ENCODE assay signal across 10 cellular contexts in the genomic region with DNA sequence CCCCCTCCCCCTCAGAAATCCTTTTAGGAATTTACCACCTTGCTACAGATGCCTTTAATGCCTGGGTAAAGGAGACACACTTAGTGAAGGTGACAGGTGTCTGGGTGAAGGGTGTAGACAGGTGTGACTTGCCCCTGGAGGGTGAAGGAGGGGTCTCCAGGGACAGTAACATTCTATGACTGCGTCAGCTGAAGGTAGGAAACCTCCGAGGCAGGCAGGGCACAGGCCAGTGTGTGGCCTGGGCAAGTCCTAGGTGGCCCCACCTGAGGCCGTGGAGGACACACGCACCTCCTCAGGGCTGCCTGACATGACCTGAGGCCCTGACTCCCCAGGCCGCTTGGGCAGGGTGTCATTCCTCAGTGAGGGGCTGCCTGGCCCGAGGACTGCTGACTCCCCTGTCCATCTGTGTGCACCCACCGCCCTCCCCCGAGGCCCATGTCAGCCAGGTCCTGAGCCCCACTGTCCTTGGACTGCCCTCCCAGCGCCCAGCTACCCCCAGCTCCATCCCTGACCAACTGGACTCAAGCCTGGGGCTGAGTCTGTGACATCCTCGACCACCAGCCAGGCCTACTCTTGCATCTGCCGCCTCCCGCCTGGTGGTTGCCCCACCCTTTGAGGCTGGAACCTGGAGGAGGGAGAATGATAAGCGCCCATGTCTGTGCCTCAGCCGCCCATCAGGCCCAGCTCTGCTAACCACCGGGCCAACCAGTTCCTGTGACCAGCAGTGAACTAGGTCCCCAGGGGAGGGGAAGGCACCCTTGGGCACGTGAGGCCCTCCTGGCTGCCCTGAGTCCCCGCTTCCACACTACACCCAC. TPM values are rescaled to one million over a fixed set of nuclear protein-coding genes. Genes with fewer than 3 reads are reported as not detected.
DNase-seq lines count a peak whose midpoint lies in the region; ATAC-seq and TF ChIP-seq lines count a peak whose summit lies in the region.
"Had no signal": no experiment of that assay in that cellular context is flagged by ENCODE, and none has a peak within 500 bp of the region (broad histone marks: within the 10 kb centered on the region; RNA-seq: fewer than 3 reads in every experiment).

No MANE protein-coding gene starts in this region.

- TF ChIP-seq CTCF in NB4 (IDR thresholded peaks at IDR 0.05; ENCODE audit: low read depth, low read length) (no peak), endodermal cell (conservative IDR thresholded peaks at IDR 0.05) (no peak), osteoblast (IDR thresholded peaks at IDR 0.05; ENCODE audit: extremely low read depth, low read depth, low read length) (no peak)

- no peak for TF ChIP-seq POLR2A in NB4 (IDR thresholded peaks at IDR 0.05; ENCODE audit: extremely low read depth, insufficient read length)

- ATAC-seq in HG03039 (IDR thresholded peaks at IDR 0.05; ENCODE audit: unreplicated experiment) (no peak), HG03135 (IDR thresholded peaks at IDR 0.05; ENCODE audit: unreplicated experiment) (no peak)

- no peaks in the 10 kb centered on the region for H3K9me3 Mint-ChIP-seq in CD8-positive, alpha-beta memory T cell
- H3K9me3 Mint-ChIP-seq in endodermal cell = no peaks in the 10 kb centered on the region

- H3K4me1 Mint-ChIP-seq in CD8-positive, alpha-beta memory T cell = peaks cover 4 to 26% (median 10%) of the 10 kb centered on the region in 3 donors
- H3K4me1 Mint-ChIP-seq in endodermal cell = peaks cover 12% of the 10 kb centered on the region

- H3K79me2 ChIP-seq in osteoblast (ENCODE audit: insufficient read depth, low read length) = peaks cover 4% of the 10 kb centered on the region

- whole genome bisulfite sequencing in endodermal cell (ENCODE audit: insufficient coverage in 1 of 2, insufficient read length in 1 of 2), 2 experiments = 90 to 95% methylated on average over 7 to 17 of the region's 17 CpGs

- peak overlapping the region in 4 of 8 donors; percentile 11 to 92 (median 80) for H3K27ac Mint-ChIP-seq in CD8-positive, alpha-beta memory T cell
- peak overlapping the region; percentile 26 for H3K27ac Mint-ChIP-seq in endodermal cell

- H3K27me3 ChIP-seq in CD8-positive, alpha-beta memory T cell (ENCODE audit: insufficient read depth, low read length, poor library complexity, severe bottlenecking) = no peaks in the 10 kb centered on the region
- no peaks in the 10 kb centered on the region for H3K27me3 ChIP-seq in endodermal cell (ENCODE audit: control insufficient read depth, insufficient read depth, low read length, poor library complexity, severe bottlenecking)
- H3K27me3 ChIP-seq in osteoblast (ENCODE audit: insufficient read depth, low read length) = no peaks in the 10 kb centered on the region

- POLR2A ChIA-PET in CD8-positive, alpha-beta memory T cell (lab: Charles Lee) = no interaction called here

- peak in 1 of 5 donors; percentile 43 for DNase-seq in CD8-positive, alpha-beta memory T cell
- DNase-seq in NB4 (ENCODE audit: low read depth) (peak; percentile 69), endodermal cell (peak; percentile 73), osteoblast (ENCODE audit: insufficient read length, low spot score, missing footprints) (peak; percentile 59), medulla oblongata (ENCODE audit: extremely low spot score) (no peak), EL (no peak)
- DNase-seq: Kasumi-1 had no signal

- H3K9me3 ChIP-seq in CD8-positive, alpha-beta memory T cell (ENCODE audit: low read length) = no peaks in the 10 kb centered on the region
- H3K9me3 ChIP-seq in endodermal cell (ENCODE audit: control insufficient read depth, low read length) (no peaks in the 10 kb centered on the region), osteoblast (ENCODE audit: low read depth, low read length) (no peaks in the 10 kb centered on the region)

- peaks cover 0 to 43% (median 2%) of the 10 kb centered on the region in 3 donors for H3K36me3 Mint-ChIP-seq in CD8-positive, alpha-beta memory T cell
- H3K36me3 Mint-ChIP-seq in endodermal cell (ENCODE audit: low read depth) = peaks cover 3% of the 10 kb centered on the region

- H3K27me3 Mint-ChIP-seq in CD8-positive, alpha-beta memory T cell = no peaks in the 10 kb centered on the region
- H3K27me3 Mint-ChIP-seq in endodermal cell (ENCODE audit: insufficient read depth) = no peaks in the 10 kb centered on the region

- no peak overlapping the region for H3K4me3 Mint-ChIP-seq in CD8-positive, alpha-beta memory T cell
- H3K4me3 Mint-ChIP-seq in endodermal cell = no peak overlapping the region

- no peak overlapping the region for H2AFZ ChIP-seq in osteoblast (ENCODE audit: low read length)

- H3K27ac ChIP-seq in CD8-positive, alpha-beta memory T cell (ENCODE audit: low read depth, low read length) = peak overlapping the region; percentile 52
- no peak overlapping the region for H3K27ac ChIP-seq in endodermal cell (ENCODE audit: low read depth, low read length)
- no peak overlapping the region for H3K27ac ChIP-seq in osteoblast (ENCODE audit: low read depth, low read length)

- H4K20me1 ChIP-seq in osteoblast (ENCODE audit: insufficient read depth, low read length) = peaks cover 8% of the 10 kb centered on the region

- H3K36me3 ChIP-seq in CD8-positive, alpha-beta memory T cell (ENCODE audit: insufficient read depth, low read length) = no peaks in the 10 kb centered on the region
- H3K36me3 ChIP-seq in endodermal cell (ENCODE audit: control insufficient read depth, insufficient read depth, low read length) = no peaks in the 10 kb centered on the region
- peaks cover 19% of the 10 kb centered on the region for H3K36me3 ChIP-seq in osteoblast (ENCODE audit: insufficient read depth, low read length)

- H3K4me3 ChIP-seq in CD8-positive, alpha-beta memory T cell (ENCODE audit: low read length) = no peak overlapping the region
- H3K4me3 ChIP-seq in NB4 (ENCODE audit: low read depth, low read length) = no peak overlapping the region
- H3K4me3 ChIP-seq in endodermal cell (ENCODE audit: low read length) = no peak overlapping the region
- H3K4me3 ChIP-seq in osteoblast (ENCODE audit: insufficient read depth, low read length) = no peak overlapping the region
- H3K4me3 ChIP-seq: lung had no signal

- no peak overlapping the region for H3K4me2 ChIP-seq in osteoblast (ENCODE audit: insufficient read depth, low read length)

- peaks cover 12% of the 10 kb centered on the region for H3K4me1 ChIP-seq in CD8-positive, alpha-beta memory T cell (ENCODE audit: insufficient read depth, low read length)
- H3K4me1 ChIP-seq in endodermal cell (ENCODE audit: control insufficient read depth, insufficient read depth, low read length) = peaks cover 5% of the 10 kb centered on the region
- peaks cover 7% of the 10 kb centered on the region for H3K4me1 ChIP-seq in osteoblast (ENCODE audit: insufficient read depth, low read length)

- no peak overlapping the region for H3K9ac ChIP-seq in endodermal cell (ENCODE audit: extremely low read depth, low read length, poor library complexity, severe bottlenecking)

- CTCF ChIA-PET in CD8-positive, alpha-beta memory T cell (lab: Charles Lee) = no interaction called here

RNA-seq across cellular contexts. Expression of a gene that starts 18.4 kb away (rescaled TPM):
- total RNA-seq in CD8-positive, alpha-beta memory T cell = 10 to 100 TPM; 43.2 to 43.6 TPM
- polyA plus RNA-seq in CD8-positive, alpha-beta memory T cell = 66.4 TPM
- total RNA-seq in endodermal cell (10 to 100 TPM; 16.4 to 21.9 TPM), osteoblast (38.4 and 38.6 TPM in 2 replicates)
- polyA plus RNA-seq in endodermal cell (2013, experiment 1 of 2) = 32.1 TPM
- polyA plus RNA-seq in endodermal cell (2013, experiment 2 of 2) = 29.8 TPM

RNA-seq across cellular contexts. Expression of a gene that starts 19.7 kb away (rescaled TPM):
- total RNA-seq in CD8-positive, alpha-beta memory T cell = 10 to 100 TPM; 59.9 to 62.9 TPM
- polyA plus RNA-seq in CD8-positive, alpha-beta memory T cell = 103 TPM
- total RNA-seq in endodermal cell (10 to 100 TPM; 24.2 to 32.0 TPM), osteoblast (33.6 and 34.7 TPM in 2 replicates)
- polyA plus RNA-seq in endodermal cell (2013, experiment 1 of 2) = 29.8 TPM
- polyA plus RNA-seq in endodermal cell (2013, experiment 2 of 2) = 28.4 TPM

RNA-seq across cellular contexts. Expression of a gene that starts 55.9 kb away (rescaled TPM):
- 10 to 100 TPM; 11.3 to 12.3 TPM for total RNA-seq in CD8-positive, alpha-beta memory T cell
- 103 TPM for polyA plus RNA-seq in CD8-positive, alpha-beta memory T cell
- 1 to 10 TPM; 5.1 to 5.9 TPM for total RNA-seq in endodermal cell
- 3.1 TPM for polyA plus RNA-seq in endodermal cell (2013, experiment 1 of 2)
- 2.7 TPM for polyA plus RNA-seq in endodermal cell (2013, experiment 2 of 2)
- total RNA-seq in osteoblast = 0.36 and 0.88 TPM in 2 replicates

Comparison
In these comparisons a context has a peak if more than half of its experiments do, and no peak if none do; other contexts are left out.
1. DNase-seq: peak in NB4 (single experiment), endodermal cell (single experiment) and osteoblast (single experiment); none in medulla oblongata (single experiment) and EL (single experiment).